Comparison of ENCODE assay signal across 8 cellular contexts in the genomic region with DNA sequence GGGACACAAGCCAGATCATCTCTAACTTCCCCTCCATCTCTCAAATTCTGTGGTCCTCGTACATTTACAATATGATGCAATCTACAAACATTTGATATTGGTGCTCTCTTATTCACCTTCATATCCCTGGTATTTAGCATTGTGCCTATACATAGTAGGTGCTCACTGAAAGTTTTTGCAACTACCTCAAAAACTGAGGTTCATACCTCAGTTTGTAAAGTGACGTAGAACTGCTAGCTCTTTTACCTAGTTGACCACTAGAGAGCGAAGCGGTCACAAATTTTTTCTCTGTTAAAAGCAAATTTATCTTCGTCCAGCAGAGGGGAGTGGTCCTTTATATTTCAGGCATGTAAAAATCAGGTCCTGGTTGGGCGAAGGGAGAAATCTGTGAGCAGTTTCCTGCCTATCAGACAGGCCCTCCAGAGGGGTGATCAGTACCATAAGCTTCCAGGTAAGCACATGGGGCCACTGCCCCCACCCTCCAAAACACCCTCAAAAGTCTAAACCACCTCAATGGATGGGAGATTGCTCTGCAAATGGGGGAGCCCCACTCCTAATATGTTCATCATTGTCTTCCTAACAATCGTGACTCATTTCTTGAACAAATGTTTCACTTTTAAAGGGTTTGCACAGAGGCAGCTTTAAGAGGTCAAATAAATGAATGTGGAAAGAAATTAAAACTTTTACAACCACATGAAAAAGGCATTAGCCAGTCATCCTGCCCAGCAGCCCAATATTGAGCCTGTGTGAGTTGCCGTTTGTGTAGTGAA. TPM values are rescaled to one million over a fixed set of nuclear protein-coding genes. Genes with fewer than 3 reads are reported as not detected.
DNase-seq lines count a peak whose midpoint lies in the region; ATAC-seq and TF ChIP-seq lines count a peak whose summit lies in the region.

No MANE protein-coding gene starts in this region.

- intact Hi-C loops in right lobe of liver (cut with DNase I) (no loop called here), transverse colon (cut with DNase I; ENCODE audit: low total_unique reads) (no loop called here)

- in situ Hi-C loops in transverse colon (cut with MboI; ENCODE audit: low pct_ligation_motif_present in 1 of 4, low pct_unique_long_range_greater_than_20kb in 1 of 4, low sequenced_read_pairs in 3 of 4): loop anchor here in 2 of 4 donors (25.0 kb wide), 2 partner anchors 110 to 585 kb away; no protein-coding TSS in a partner anchor

- peak overlapping the region; percentile 83 for H2AFZ ChIP-seq in MM.1S (ENCODE audit: low read length)

- peak; percentile 20 for DNase-seq in activated gamma-delta T cell treated with Interleukin-2 at 50 U/mL for 16 hours
- DNase-seq in activated gamma-delta T cell (lab: John Stamatoyannopoulos, UW): no peak
- peak; percentile 94 for DNase-seq in MM.1S
- peak; percentile 87 for DNase-seq in SHP77 treated with DMSO at 0.1 percent for 48 hours (lab: John Stamatoyannopoulos, UW)
- peak; percentile 86 to 87 for DNase-seq in cardiac fibroblast (ENCODE audit: low read depth in 2 of 2)
- DNase-seq in right lobe of liver: no peak
- peak; percentile 17 for DNase-seq in transverse colon

- peak overlapping the region; percentile 57; the same call in 1 of the 2 replicates for H3K4me2 ChIP-seq in MM.1S (ENCODE audit: low read depth, low read length)

- H3K9me3 ChIP-seq in MM.1S (replicated peaks; ENCODE audit: insufficient read depth, low read length): no peaks in the 10 kb centered on the region
- no peaks in the 10 kb centered on the region for H3K9me3 ChIP-seq in right lobe of liver
- no peaks in the 10 kb centered on the region for H3K9me3 ChIP-seq in transverse colon

- TF ChIP-seq CTCF in MM.1S (IDR thresholded peaks at IDR 0.05; ENCODE audit: low read length) (peak; percentile 98), cardiac fibroblast (IDR thresholded peaks at IDR 0.05; ENCODE audit: low read depth, low read length) (peak; percentile 71), right lobe of liver (IDR thresholded peaks at IDR 0.05) (peak; percentile 60 to 91 (median 74)), transverse colon (IDR thresholded peaks at IDR 0.05) (peak; percentile 34 to 55 (median 46))

- H3K36me3 ChIP-seq in MM.1S (replicated peaks; ENCODE audit: insufficient read depth, low read length) (no peaks in the 10 kb centered on the region), right lobe of liver (no peaks in the 10 kb centered on the region), transverse colon (no peaks in the 10 kb centered on the region)

- TF ChIP-seq POLR2A in right lobe of liver (IDR thresholded peaks at IDR 0.05): no peak
- TF ChIP-seq POLR2A in transverse colon (IDR thresholded peaks at IDR 0.05): no peak

- ATAC-seq in GM21786 (IDR thresholded peaks at IDR 0.05; ENCODE audit: unreplicated experiment): peak; percentile 69
- peak; percentile 71 to 81 (median 74) for ATAC-seq in right lobe of liver

- H3K27ac ChIP-seq in MM.1S (ENCODE audit: low read length): no peak overlapping the region; the same call in 1 of the 2 replicates
- no peak overlapping the region for H3K27ac ChIP-seq in right lobe of liver
- H3K27ac ChIP-seq in transverse colon: peak overlapping the region in 1 of 4 donors; percentile 33

- no peaks in the 10 kb centered on the region for H4K20me1 ChIP-seq in MM.1S (ENCODE audit: insufficient read depth, low read length)

- TF ChIP-seq EP300 in transverse colon (IDR thresholded peaks at IDR 0.05; ENCODE audit: low read depth): no peak

- no peaks in the 10 kb centered on the region for H3K79me2 ChIP-seq in MM.1S (ENCODE audit: low read length)

- H3K4me3 ChIP-seq in MM.1S (ENCODE audit: low read length): peak overlapping the region; percentile 26
- H3K4me3 ChIP-seq in cardiac fibroblast (replicated peaks in 1 of 2; ENCODE audit: low read depth in 2 of 2, low read length in 2 of 2): peak overlapping the region in 1 of 2 donors; percentile 11
- H3K4me3 ChIP-seq in right lobe of liver: no peak overlapping the region
- H3K4me3 ChIP-seq in transverse colon: no peak overlapping the region

- WGBS in right lobe of liver (ENCODE audit: insufficient coverage, low coverage, low lambda C conversion rate, missing lambda C conversion rate): 7% methylated on average over 8 of the region's 8 CpGs
- WGBS in transverse colon (ENCODE audit: low coverage in 1 of 2), 2 donors: 24 to 40% methylated on average over 4 to 8 of the region's 8 CpGs

- peak overlapping the region; percentile 13; the same call in 1 of the 2 replicates for H3K9ac ChIP-seq in MM.1S (ENCODE audit: low read length)

- H3K4me1 ChIP-seq in MM.1S (ENCODE audit: low read length) (peaks cover 6% of the 10 kb centered on the region), right lobe of liver (peaks cover 0 to 4% (median 0%) of the 10 kb centered on the region in 4 donors), transverse colon (peaks cover 0 to 24% (median 7%) of the 10 kb centered on the region in 4 donors)

- 0 out of 2 replicates have a peak, but pooled peaks cover 3% of the 10 kb centered on the region for H3F3A ChIP-seq in MM.1S (ENCODE audit: insufficient read depth, low read length)

- H3K27me3 ChIP-seq in MM.1S (replicated peaks; ENCODE audit: insufficient read depth, low read length): no peaks in the 10 kb centered on the region
- H3K27me3 ChIP-seq in right lobe of liver: no peaks in the 10 kb centered on the region
- no peaks in the 10 kb centered on the region for H3K27me3 ChIP-seq in transverse colon

- H3K9me2 ChIP-seq in MM.1S (replicated peaks; ENCODE audit: insufficient read depth, low read length): no peaks in the 10 kb centered on the region

RNA-seq across cellular contexts. Expression of gene HLCS, which starts 10.6 kb away (rescaled TPM):
- total RNA-seq in right lobe of liver (10 to 100 TPM; 12.6 to 19.1 (median 16.0) TPM), transverse colon (10 to 100 TPM; 20.0 to 75.4 (median 32.8) TPM)

RNA-seq across cellular contexts. Expression of gene RIPPLY3, which starts 29.4 kb away (rescaled TPM):
- total RNA-seq in right lobe of liver: under 1 TPM in 3 of 6 experiments, not detected in 3; 0.12 to 0.18 (median 0.17) TPM
- under 1 TPM in 1 of 4 donors, not detected in 3; 0.27 TPM for total RNA-seq in transverse colon

Comparison
In these comparisons a context has a peak if more than half of its experiments do, and no peak if none do; other contexts are left out.
1. DNase-seq: peak in activated gamma-delta T cell treated with Interleukin-2 at 50 U/mL for 16 hours (single experiment), MM.1S (single experiment), SHP77 treated with DMSO at 0.1 percent for 48 hours (single experiment), cardiac fibroblast (2 of 2) and transverse colon (single experiment); none in activated gamma-delta T cell (single experiment) and right lobe of liver (0 of 3).
2. CTCF ChIP-seq: peak in every context shown above with its lines; median percentile 98 in MM.1S; 74 in right lobe of liver; 71 in cardiac fibroblast; 46 in transverse colon.